In genomic region chr20:21395666-21396044, GRCh38 we compare ENCODE assay signal across 8 cellular contexts. TPM values are rescaled to one million over a fixed set of nuclear protein-coding genes. Genes with fewer than 3 reads are reported as not detected.
DNase-seq lines count a peak whose midpoint lies in the region; ATAC-seq and TF ChIP-seq lines count a peak whose summit lies in the region.

No MANE protein-coding gene starts in this region.

- H3K27me3 Mint-ChIP-seq in activated T-helper 1 cell treated with anti-CD3 and anti-CD28 coated beads, Interleukin-12 subunit alpha, Interleukin-12 subunit beta, Interleukin-2, Interleukin-4 antibody, amounts not matched to agents 30 ng/mL and 10 ng/mL and 1 ng/mL, durations not matched to agents 14 hours and 24 hours and 36 hours (ENCODE audit: insufficient read depth) = peaks cover 77% of the 10 kb centered on the region
- H3K27me3 Mint-ChIP-seq in naive B cell = peaks cover 55 to 58% (median 55%) of the 10 kb centered on the region in 3 donors

- peak overlapping the region; percentile 77 for H3K4me3 Mint-ChIP-seq in activated T-helper 1 cell treated with anti-CD3 and anti-CD28 coated beads, Interleukin-12 subunit alpha, Interleukin-12 subunit beta, Interleukin-2, Interleukin-4 antibody, amounts not matched to agents 30 ng/mL and 10 ng/mL and 1 ng/mL, durations not matched to agents 14 hours and 24 hours and 36 hours
- H3K4me3 Mint-ChIP-seq in naive B cell = peak overlapping the region in 7 of 8 donors; percentile 43 to 80 (median 77)

- H3K27ac ChIP-seq in left ventricle myocardium inferior (replicated peaks) (no peak overlapping the region), upper lobe of right lung (no peak overlapping the region)

- peak overlapping the region; percentile 73 for H3K27ac Mint-ChIP-seq in activated T-helper 1 cell treated with anti-CD3 and anti-CD28 coated beads, Interleukin-12 subunit alpha, Interleukin-12 subunit beta, Interleukin-2, Interleukin-4 antibody, amounts not matched to agents 30 ng/mL and 10 ng/mL and 1 ng/mL, durations not matched to agents 14 hours and 24 hours and 36 hours
- peak overlapping the region in 2 of 6 donors; percentile 52 to 85 for H3K27ac Mint-ChIP-seq in naive B cell

- H3K36me3 ChIP-seq in left ventricle myocardium inferior (peaks cover 3% of the 10 kb centered on the region), upper lobe of right lung (peaks cover under 1% of the 10 kb centered on the region)

- H3K4me1 Mint-ChIP-seq in activated T-helper 1 cell treated with anti-CD3 and anti-CD28 coated beads, Interleukin-12 subunit alpha, Interleukin-12 subunit beta, Interleukin-2, Interleukin-4 antibody, amounts not matched to agents 30 ng/mL and 10 ng/mL and 1 ng/mL, durations not matched to agents 14 hours and 24 hours and 36 hours (ENCODE audit: low read depth) = peaks cover 38% of the 10 kb centered on the region
- peaks cover 9 to 23% (median 15%) of the 10 kb centered on the region in 3 donors for H3K4me1 Mint-ChIP-seq in naive B cell

- no peak for ATAC-seq in left cardiac atrium
- ATAC-seq in naive B cell (ENCODE audit: low read depth in 2 of 2) = peak; percentile 16 to 46
- ATAC-seq in upper lobe of right lung = peak; percentile 24

- H3K4me1 ChIP-seq in left ventricle myocardium inferior (peaks cover 20% of the 10 kb centered on the region), upper lobe of right lung (no peaks in the 10 kb centered on the region)

- H3K9me3 Mint-ChIP-seq in activated T-helper 1 cell treated with anti-CD3 and anti-CD28 coated beads, Interleukin-12 subunit alpha, Interleukin-12 subunit beta, Interleukin-2, Interleukin-4 antibody, amounts not matched to agents 30 ng/mL and 10 ng/mL and 1 ng/mL, durations not matched to agents 14 hours and 24 hours and 36 hours = no peaks in the 10 kb centered on the region
- H3K9me3 Mint-ChIP-seq in naive B cell = peaks cover 0 to 13% (median 6%) of the 10 kb centered on the region in 7 donors

- H3K27me3 ChIP-seq in left ventricle myocardium inferior (ENCODE audit: low read depth) = peaks cover 100% of the 10 kb centered on the region
- H3K27me3 ChIP-seq in upper lobe of right lung = peaks cover 99% of the 10 kb centered on the region

- peaks cover 9% of the 10 kb centered on the region for H3K36me3 Mint-ChIP-seq in activated T-helper 1 cell treated with anti-CD3 and anti-CD28 coated beads, Interleukin-12 subunit alpha, Interleukin-12 subunit beta, Interleukin-2, Interleukin-4 antibody, amounts not matched to agents 30 ng/mL and 10 ng/mL and 1 ng/mL, durations not matched to agents 14 hours and 24 hours and 36 hours (ENCODE audit: low read depth)
- peaks cover 6 to 8% of the 10 kb centered on the region in 2 donors for H3K36me3 Mint-ChIP-seq in naive B cell

- TF ChIP-seq CTCF in left ventricle myocardium inferior (IDR thresholded peaks at IDR 0.05; ENCODE audit: borderline replicate concordance) (no peak), upper lobe of right lung (IDR thresholded peaks at IDR 0.05) (no peak)

- intact Hi-C loops in left ventricle myocardium inferior (cut with micrococcal nuclease) (no loop called here), left cardiac atrium (cut with DNase I) (no loop called here), upper lobe of right lung (cut with DNase I) (no loop called here)
- intact Hi-C loops in activated T-helper 1 cell treated with anti-CD3 and anti-CD28 coated beads, Interleukin-12 subunit alpha, Interleukin-12 subunit beta, Interleukin-2, Interleukin-4 antibody, amounts not matched to agents 30 ng/mL and 10 ng/mL and 1 ng/mL, durations not matched to agents 14 hours and 24 hours and 36 hours (cut with micrococcal nuclease) = loop anchor here (1.0 to 10.0 kb wide), 7 partner anchors 92 to 1179 kb away; partner anchors contain the start of gene XRN2

- DNase-seq in left ventricle myocardium inferior (no peak), left cardiac atrium (no peak), naive B cell (no peak), upper lobe of right lung (peak; percentile 57), NCI-H1417 treated with DMSO at 0.1 percent for 48 hours (lab: John Stamatoyannopoulos, UW) (no peak), SHP77 treated with DMSO at 0.1 percent for 48 hours (lab: John Stamatoyannopoulos, UW) (no peak), DMS79 treated with DMSO at 0.1 percent for 48 hours (lab: John Stamatoyannopoulos, UW) (no peak)
- DNase-seq in activated T-helper 1 cell treated with anti-CD3 and anti-CD28 coated beads, Interleukin-12 subunit alpha, Interleukin-12 subunit beta, Interleukin-2, Interleukin-4 antibody, amounts not matched to agents 30 ng/mL and 10 ng/mL and 1 ng/mL, durations not matched to agents 14 hours and 24 hours and 36 hours (ENCODE audit: low spot score) = peak; percentile 43

- H3K9me3 ChIP-seq in left ventricle myocardium inferior (replicated peaks) = no peaks in the 10 kb centered on the region
- no peaks in the 10 kb centered on the region for H3K9me3 ChIP-seq in upper lobe of right lung

- H3K4me3 ChIP-seq in left ventricle myocardium inferior = peak overlapping the region; percentile 45
- H3K4me3 ChIP-seq in upper lobe of right lung = no peak overlapping the region

RNA-seq across cellular contexts. Expression of gene NKX2-4, which starts 1.7 kb away (rescaled TPM):
- total RNA-seq in left ventricle myocardium inferior = not detected
- total RNA-seq in left cardiac atrium = not detected
- not detected in 2 replicates for total RNA-seq in activated T-helper 1 cell treated with anti-CD3 and anti-CD28 coated beads, Interleukin-12 subunit alpha, Interleukin-12 subunit beta, Interleukin-2, Interleukin-4 antibody, amounts not matched to agents 30 ng/mL and 10 ng/mL and 1 ng/mL, durations not matched to agents 14 hours and 24 hours and 36 hours
- not detected for polyA plus RNA-seq in naive B cell (ENCODE audit: low read depth in 6 of 6)
- not detected for total RNA-seq in upper lobe of right lung

Comparison
In these comparisons a context has a peak if more than half of its experiments do, and no peak if none do; other contexts are left out.
1. DNase-seq: peak in activated T-helper 1 cell treated with anti-CD3 and anti-CD28 coated beads, Interleukin-12 subunit alpha, Interleukin-12 subunit beta, Interleukin-2, Interleukin-4 antibody, amounts not matched to agents 30 ng/mL and 10 ng/mL and 1 ng/mL, durations not matched to agents 14 hours and 24 hours and 36 hours (single experiment) and upper lobe of right lung (single experiment); none in left ventricle myocardium inferior (single experiment), left cardiac atrium (single experiment), naive B cell (single experiment), NCI-H1417 treated with DMSO at 0.1 percent for 48 hours (single experiment), SHP77 treated with DMSO at 0.1 percent for 48 hours (single experiment) and DMS79 treated with DMSO at 0.1 percent for 48 hours (single experiment).
2. ATAC-seq: peak in naive B cell (2 of 2) and upper lobe of right lung (single experiment); none in left cardiac atrium (0 of 2).